8 cellular contexts compared by ENCODE assay signal in the genomic region with DNA sequence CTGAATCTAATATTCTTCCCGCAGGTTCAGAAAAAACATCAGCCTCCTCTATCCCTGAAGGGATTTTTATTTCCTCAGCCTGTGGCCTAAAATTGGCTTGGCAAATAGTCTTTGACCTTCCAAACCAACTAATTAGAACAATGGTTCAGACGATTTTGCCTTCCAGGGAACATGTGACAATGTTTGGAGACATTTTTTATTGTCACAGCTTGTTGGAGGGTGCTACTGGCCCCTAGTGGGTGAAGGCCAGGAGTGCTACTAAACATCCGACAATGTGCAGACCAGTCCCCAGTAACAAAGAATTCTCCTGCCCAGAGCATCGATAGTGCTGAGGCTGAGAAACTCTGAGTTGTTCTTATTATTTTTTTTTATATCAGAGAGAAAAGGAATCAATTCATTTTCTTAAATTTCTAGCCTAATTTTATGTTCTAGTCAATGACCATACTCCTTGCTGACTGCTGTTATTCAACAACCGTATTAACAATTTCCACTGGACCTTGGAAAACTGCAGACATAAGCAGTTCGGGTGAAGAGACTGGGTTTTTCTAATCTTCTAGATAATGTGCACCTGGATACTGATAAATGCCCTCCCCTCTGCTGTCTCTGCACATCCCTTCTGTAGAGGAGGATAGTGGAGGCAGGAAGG.
DNase-seq lines count a peak whose midpoint lies in the region; ATAC-seq and TF ChIP-seq lines count a peak whose summit lies in the region.

No MANE protein-coding gene starts in this region.

- no peak overlapping the region for H3K27ac ChIP-seq in KMS-11
- no peak overlapping the region for H3K27ac ChIP-seq in SJCRH30
- H3K27ac ChIP-seq in upper lobe of left lung = no peak overlapping the region
- no peak overlapping the region for H3K27ac ChIP-seq in CD8-positive, alpha-beta T cell (ENCODE audit: low read depth, low read length)

- no peak for DNase-seq in GM12864 (ENCODE audit: low read depth)
- peak; percentile 21 to 55 for DNase-seq in SJCRH30
- no peak for DNase-seq in Right ventricle myocardium superior
- no peak for DNase-seq in upper lobe of left lung
- DNase-seq in CD8-positive, alpha-beta T cell = no peak
- no peak for DNase-seq in activated CD4-positive, alpha-beta memory T cell treated with anti-CD3 and anti-CD28 coated beads for 36 hours

- H3K4me3 ChIP-seq in GM12864 (ENCODE audit: low read depth, low read length) (no peak overlapping the region), KMS-11 (IDR thresholded peaks at IDR 0.05; ENCODE audit: insufficient read depth, low read depth, low read length) (no peak overlapping the region), SJCRH30 (no peak overlapping the region), upper lobe of left lung (no peak overlapping the region)
- no peak overlapping the region for H3K4me3 ChIP-seq in CD8-positive, alpha-beta T cell (ENCODE audit: low read depth, low read length)

- CTCF ChIA-PET in CD8-positive, alpha-beta T cell (lab: Charles Lee) = no interaction called here
- CTCF ChIA-PET in activated CD4-positive, alpha-beta memory T cell treated with anti-CD3 and anti-CD28 coated beads for 36 hours (lab: Charles Lee) = no interaction called here

- H4K20me1 ChIP-seq in KMS-11 (ENCODE audit: insufficient read depth) = no peaks in the 10 kb centered on the region

- H3K27me3 ChIP-seq in KMS-11 (ENCODE audit: insufficient read depth, low read depth) (no peaks in the 10 kb centered on the region), SJCRH30 (no peaks in the 10 kb centered on the region), upper lobe of left lung (no peaks in the 10 kb centered on the region)
- no peaks in the 10 kb centered on the region for H3K27me3 ChIP-seq in CD8-positive, alpha-beta T cell (ENCODE audit: insufficient read depth, low read length)

- no peaks in the 10 kb centered on the region for H3K79me2 ChIP-seq in KMS-11 (ENCODE audit: insufficient read depth, low read depth)

- H3K9ac ChIP-seq in KMS-11 = no peak overlapping the region

- no peak for TF ChIP-seq EP300 in upper lobe of left lung (IDR thresholded peaks at IDR 0.05)

- no peak overlapping the region for H3K4me3 Mint-ChIP-seq in CD8-positive, alpha-beta T cell
- no peak overlapping the region for H3K4me3 Mint-ChIP-seq in activated CD4-positive, alpha-beta memory T cell treated with anti-CD3 and anti-CD28 coated beads for 36 hours

- no peaks in the 10 kb centered on the region for H3K4me1 Mint-ChIP-seq in CD8-positive, alpha-beta T cell (ENCODE audit: low read depth)
- H3K4me1 Mint-ChIP-seq in activated CD4-positive, alpha-beta memory T cell treated with anti-CD3 and anti-CD28 coated beads for 36 hours (ENCODE audit: low read depth) = no peaks in the 10 kb centered on the region

- H3K4me2 ChIP-seq in KMS-11 = no peak overlapping the region

- H2AFZ ChIP-seq in KMS-11 (ENCODE audit: low read depth) = no peak overlapping the region

- no peaks in the 10 kb centered on the region for H3K9me3 Mint-ChIP-seq in CD8-positive, alpha-beta T cell
- H3K9me3 Mint-ChIP-seq in activated CD4-positive, alpha-beta memory T cell treated with anti-CD3 and anti-CD28 coated beads for 36 hours = no peaks in the 10 kb centered on the region

- no peak for TF ChIP-seq POLR2A in upper lobe of left lung (IDR thresholded peaks at IDR 0.05)

- TF ChIP-seq CTCF in GM12864 (IDR thresholded peaks at IDR 0.05; ENCODE audit: low read depth, low read length, missing control alignments) (peak; percentile 58), KMS-11 (conservative IDR thresholded peaks at IDR 0.05; ENCODE audit: low read depth, low read length) (peak; percentile 84), upper lobe of left lung (IDR thresholded peaks at IDR 0.05) (peak in 4 of 6 experiments; percentile 10 to 31 (median 18))
- TF ChIP-seq CTCF in CD8-positive, alpha-beta T cell (IDR thresholded peaks at IDR 0.05) = no peak

- no peak overlapping the region for H3K27ac Mint-ChIP-seq in CD8-positive, alpha-beta T cell
- H3K27ac Mint-ChIP-seq in activated CD4-positive, alpha-beta memory T cell treated with anti-CD3 and anti-CD28 coated beads for 36 hours = no peak overlapping the region

- no peaks in the 10 kb centered on the region for H3K36me3 Mint-ChIP-seq in CD8-positive, alpha-beta T cell
- H3K36me3 Mint-ChIP-seq in activated CD4-positive, alpha-beta memory T cell treated with anti-CD3 and anti-CD28 coated beads for 36 hours = no peaks in the 10 kb centered on the region

- POLR2A ChIA-PET in CD8-positive, alpha-beta T cell (lab: Charles Lee) = no interaction called here
- POLR2A ChIA-PET in activated CD4-positive, alpha-beta memory T cell treated with anti-CD3 and anti-CD28 coated beads for 36 hours (lab: Charles Lee) = no interaction called here

- H3K36me3 ChIP-seq in KMS-11 (ENCODE audit: insufficient read depth) (no peaks in the 10 kb centered on the region), SJCRH30 (no peaks in the 10 kb centered on the region), upper lobe of left lung (no peaks in the 10 kb centered on the region)
- no peaks in the 10 kb centered on the region for H3K36me3 ChIP-seq in CD8-positive, alpha-beta T cell (ENCODE audit: insufficient read depth, low read length)

- H3K27me3 Mint-ChIP-seq in CD8-positive, alpha-beta T cell (ENCODE audit: low read depth) = peaks cover 2% of the 10 kb centered on the region
- H3K27me3 Mint-ChIP-seq in activated CD4-positive, alpha-beta memory T cell treated with anti-CD3 and anti-CD28 coated beads for 36 hours = no peaks in the 10 kb centered on the region

- 54 to 59% methylated on average over 6 of the region's 6 CpGs for WGBS in upper lobe of left lung, 2 donors

- ATAC-seq in Right ventricle myocardium superior (ENCODE audit: poor library complexity) (peak; percentile 71), upper lobe of left lung (ENCODE audit: low FRiP score in 2 of 2) (peak in 1 of 2 donors; percentile 37), HG03432 (IDR thresholded peaks at IDR 0.05; ENCODE audit: unreplicated experiment) (no peak)
- no peak for ATAC-seq in CD8-positive, alpha-beta T cell

- H3K4me1 ChIP-seq in KMS-11 (ENCODE audit: low read depth, poor library complexity, severe bottlenecking) (no peaks in the 10 kb centered on the region), SJCRH30 (no peaks in the 10 kb centered on the region), upper lobe of left lung (no peaks in the 10 kb centered on the region)
- H3K4me1 ChIP-seq in CD8-positive, alpha-beta T cell (ENCODE audit: insufficient read depth, low read length) = no peaks in the 10 kb centered on the region

- H3K9me3 ChIP-seq in SJCRH30 (replicated peaks) (no peaks in the 10 kb centered on the region), upper lobe of left lung (no peaks in the 10 kb centered on the region)
- no peaks in the 10 kb centered on the region for H3K9me3 ChIP-seq in CD8-positive, alpha-beta T cell (ENCODE audit: low read length)

- intact Hi-C loops in Right ventricle myocardium superior (cut with DNase I) = loop anchor here (5.0 to 10.0 kb wide), 4 partner anchors 291 to 1669 kb away; no protein-coding TSS in a partner anchor
- intact Hi-C loops in CD8-positive, alpha-beta T cell (cut with DNase I, micrococcal nuclease) = no loop called here
- intact Hi-C loops in activated CD4-positive, alpha-beta memory T cell treated with anti-CD3 and anti-CD28 coated beads for 36 hours (cut with micrococcal nuclease) = no loop called here

Comparison
In these comparisons a context has a peak if more than half of its experiments do, and no peak if none do; other contexts are left out.
1. DNase-seq: peak in SJCRH30 (2 of 2); none in GM12864 (single experiment), Right ventricle myocardium superior (single experiment), upper lobe of left lung (0 of 2), CD8-positive, alpha-beta T cell (0 of 7) and activated CD4-positive, alpha-beta memory T cell treated with anti-CD3 and anti-CD28 coated beads for 36 hours (single experiment).